ENCODE assay signal across 10 cellular contexts in genomic region chr17:59435238-59435637, GRCh38.
A peak's percentile ranks its signal among the peaks of the same experiment; 100 is the strongest.
DNase-seq lines count a peak whose midpoint lies in the region; ATAC-seq and TF ChIP-seq lines count a peak whose summit lies in the region.
"Had no signal": no experiment of that assay in that cellular context is flagged by ENCODE, and none has a peak within 500 bp of the region (broad histone marks: within the 10 kb centered on the region; RNA-seq: fewer than 3 reads in every experiment).

No MANE protein-coding gene starts in this region.

- TF ChIP-seq CTCF in OCI-LY3 (IDR thresholded peaks at IDR 0.05; ENCODE audit: low read depth, low read length), result no peak
- TF ChIP-seq CTCF in omental fat pad (IDR thresholded peaks at IDR 0.05), result no peak

- H3K27ac ChIP-seq in OCI-LY3 (ENCODE audit: low read length) (no peak overlapping the region), caudate nucleus (ENCODE audit: low read depth, low read length) (no peak overlapping the region)

- DNase-seq in HCEC 1CT, result peak; percentile 88
- peak; percentile 91 for DNase-seq in dedifferentiated amniotic fluid mesenchymal stem cell (ENCODE audit: extremely low spot score)
- no peak for DNase-seq in omental fat pad (ENCODE audit: low spot score)
- DNase-seq in epidermal melanocyte (ENCODE audit: insufficient read length, low spot score), result no peak
- no peak for DNase-seq in caudate nucleus (lab: John Stamatoyannopoulos, UW)
- DNase-seq in NK-92 treated with Interleukin-12 subunit alpha and Interleukin-12 subunit beta, amount 100 ng/mL, for 24 hours (lab: John Stamatoyannopoulos, UW), result no peak
- DNase-seq: H7, Karpas-422 had no signal

- ATAC-seq in omental fat pad (ENCODE audit: low FRiP score) (peak; percentile 66), HG02852 (IDR thresholded peaks at IDR 0.05; ENCODE audit: unreplicated experiment) (no peak)

- H3K4me1 ChIP-seq in OCI-LY3 (ENCODE audit: low read length), result peaks cover 44% of the 10 kb centered on the region

- no peaks in the 10 kb centered on the region for H3K9me3 ChIP-seq in OCI-LY3 (ENCODE audit: insufficient read depth, low read length)

- H3K27me3 ChIP-seq in OCI-LY3 (ENCODE audit: low read depth, low read length), result peaks cover 11% of the 10 kb centered on the region

- H3K36me3 ChIP-seq in OCI-LY3 (replicated peaks; ENCODE audit: low read depth, low read length), result no peaks in the 10 kb centered on the region

- peak overlapping the region; percentile 8; the same call in 1 of the 2 replicates for H3K4me2 ChIP-seq in OCI-LY3 (ENCODE audit: low read length)

- no peak overlapping the region for H2AFZ ChIP-seq in OCI-LY3 (ENCODE audit: low read depth, low read length)

- H3K79me2 ChIP-seq in OCI-LY3 (ENCODE audit: low read length), result no peaks in the 10 kb centered on the region

- H3K9ac ChIP-seq in OCI-LY3 (ENCODE audit: low read length), result no peak overlapping the region

- H3K4me3 ChIP-seq in OCI-LY3 (ENCODE audit: low read length), result no peak overlapping the region

- no peaks in the 10 kb centered on the region for H4K20me1 ChIP-seq in OCI-LY3 (ENCODE audit: insufficient read depth, low read length)

Comparison
In these comparisons a context has a peak if more than half of its experiments do, and no peak if none do; other contexts are left out.
1. DNase-seq: peak in HCEC 1CT (single experiment) and dedifferentiated amniotic fluid mesenchymal stem cell (single experiment); none in omental fat pad (single experiment), epidermal melanocyte (single experiment), caudate nucleus (0 of 61) and NK-92 treated with Interleukin-12 subunit alpha and Interleukin-12 subunit beta, amount 100 ng/mL, for 24 hours (single experiment).